Comparison of ENCODE assay signal across 1 cellular context in genomic region chr3:187941848-187942194, GRCh38.
TF ChIP-seq lines count a peak whose summit lies in the region.

No MANE protein-coding gene starts in this region.

TF ChIP-seq in HepG2, 621 proteins besides CTCF, POLR2A, EP300 and RAD21 (continued from another document):
- TF ChIP-seq KDM1A (CRISPR knock-in tag; IDR thresholded peaks at IDR 0.05) (0 out of 2 replicates have a peak, but pooled peaks have one; percentile 34), ZNF816 (CRISPR knock-in tag; IDR thresholded peaks at IDR 0.05; ENCODE audit: borderline replicate concordance) (0 out of 2 replicates have a peak, but pooled peaks have one; percentile 29), ZSCAN9 (CRISPR knock-in tag; IDR thresholded peaks at IDR 0.05; ENCODE audit: borderline replicate concordance) (peak; percentile 64; the same call in 1 of the 2 replicates), ZNF629 (CRISPR knock-in tag; conservative IDR thresholded peaks at IDR 0.05) (peak; percentile 90), MEIS2 (CRISPR knock-in tag; IDR thresholded peaks at IDR 0.05) (no peak), KAT7 (CRISPR knock-in tag; IDR thresholded peaks at IDR 0.05; ENCODE audit: borderline replicate concordance) (no peak), REPIN1 (CRISPR knock-in tag; IDR thresholded peaks at IDR 0.05; ENCODE audit: borderline replicate concordance, low read depth) (no peak), PREB (CRISPR knock-in tag; IDR thresholded peaks at IDR 0.05) (no peak), PATZ1 (CRISPR knock-in tag; IDR thresholded peaks at IDR 0.05) (no peak), SP5 (CRISPR knock-in tag; IDR thresholded peaks at IDR 0.05; ENCODE audit: borderline replicate concordance, low read depth) (no peak), RFX5 (IDR thresholded peaks at IDR 0.05; ENCODE audit: low read depth, low read length) (no peak), MLX (CRISPR knock-in tag; IDR thresholded peaks at IDR 0.05) (no peak), ZNF678 (CRISPR knock-in tag; IDR thresholded peaks at IDR 0.05) (no peak), SIN3A (IDR thresholded peaks at IDR 0.05; ENCODE audit: borderline replicate concordance, low read depth, low read length) (no peak), HCFC1 (IDR thresholded peaks at IDR 0.05; ENCODE audit: low read depth, low read length) (no peak), GATAD2A (CRISPR knock-in tag; IDR thresholded peaks at IDR 0.05) (peak; percentile 64), FOSL1 (CRISPR knock-in tag; IDR thresholded peaks at IDR 0.05; ENCODE audit: borderline replicate concordance) (no peak), BCL6 (CRISPR knock-in tag; IDR thresholded peaks at IDR 0.05) (peak; percentile 70), SATB2 (CRISPR knock-in tag; IDR thresholded peaks at IDR 0.05) (0 out of 2 replicates have a peak, but pooled peaks have one; percentile 38), STAT5B (CRISPR knock-in tag; IDR thresholded peaks at IDR 0.05) (no peak), FOXA3 (CRISPR knock-in tag; IDR thresholded peaks at IDR 0.05) (peak; percentile 68), ZNF878 (CRISPR knock-in tag; IDR thresholded peaks at IDR 0.05) (peak; percentile 64; the same call in 1 of the 2 replicates), NFYC (CRISPR knock-in tag; IDR thresholded peaks at IDR 0.05) (no peak), NFYB (CRISPR knock-in tag; IDR thresholded peaks at IDR 0.05) (no peak)
TF ChIP-seq in HepG2: peak in this region for 47.
